Comparison of ENCODE assay signal across 26 cellular contexts in the genomic region with DNA sequence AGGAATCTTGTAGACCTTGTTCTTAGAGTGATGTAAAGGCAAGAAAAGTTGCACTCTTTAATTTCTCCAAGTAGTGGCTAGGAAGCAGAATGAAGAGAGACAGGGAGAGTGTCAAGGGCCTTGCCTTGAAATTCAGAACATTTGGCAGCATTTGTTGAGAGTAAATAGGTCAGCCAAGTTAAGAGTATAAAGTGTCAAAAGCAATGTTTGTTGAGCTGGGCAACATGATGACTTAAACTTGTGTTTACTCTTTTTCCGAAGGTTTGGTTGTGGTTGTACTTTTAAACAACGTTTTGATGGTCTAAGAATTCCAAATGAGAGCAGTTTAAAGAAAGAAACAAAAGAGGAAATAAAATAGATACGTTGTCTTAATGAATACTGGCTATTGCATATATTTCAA.
DNase-seq lines count a peak whose midpoint lies in the region; ATAC-seq, FAIRE-seq and TF ChIP-seq lines count a peak whose summit lies in the region.
"Had no signal": no experiment of that assay in that cellular context is flagged by ENCODE, and none has a peak within 500 bp of the region (broad histone marks: within the 10 kb centered on the region; RNA-seq: fewer than 3 reads in every experiment).

No MANE protein-coding gene starts in this region.

- H3K9me3 Mint-ChIP-seq in Calu3 (ENCODE audit: low read depth, unreplicated experiment), result no peaks in the 10 kb centered on the region
- no peaks in the 10 kb centered on the region for H3K9me3 Mint-ChIP-seq in astrocyte (ENCODE audit: unreplicated experiment)
- no peaks in the 10 kb centered on the region for H3K9me3 Mint-ChIP-seq in nephron progenitor cell
- H3K9me3 Mint-ChIP-seq in activated CD8-positive, alpha-beta T cell treated with anti-CD3 and anti-CD28 coated beads for 36 hours, result no peaks in the 10 kb centered on the region
- H3K9me3 Mint-ChIP-seq: CD4-positive, alpha-beta T cell had no signal

- ATAC-seq in left lobe of liver, result peak; percentile 85
- no peak for ATAC-seq in SK-N-SH treated with all-trans-retinoic acid at 6 μM for 48 hours
- ATAC-seq in activated CD8-positive, alpha-beta T cell treated with anti-CD3 and anti-CD28 coated beads for 36 hours, result no peak
- ATAC-seq: A549, HCT116, PC-3 had no signal

- H3K4me1 Mint-ChIP-seq in Calu3 (ENCODE audit: low read depth, unreplicated experiment) (peaks cover 20% of the 10 kb centered on the region), astrocyte (ENCODE audit: low read depth, unreplicated experiment) (peaks cover under 1% of the 10 kb centered on the region), nephron progenitor cell (peaks cover 82% of the 10 kb centered on the region)
- no peaks in the 10 kb centered on the region for H3K4me1 Mint-ChIP-seq in activated CD8-positive, alpha-beta T cell treated with anti-CD3 and anti-CD28 coated beads for 36 hours (ENCODE audit: low read depth)
- H3K4me1 Mint-ChIP-seq: IgD-negative memory B cell had no signal

- H3K4me3 Mint-ChIP-seq in Calu3 (ENCODE audit: low read depth, unreplicated experiment), result peak overlapping the region; percentile 48
- no peak overlapping the region for H3K4me3 Mint-ChIP-seq in astrocyte (ENCODE audit: unreplicated experiment)
- peak overlapping the region; percentile 15 for H3K4me3 Mint-ChIP-seq in nephron progenitor cell
- H3K4me3 Mint-ChIP-seq in activated CD8-positive, alpha-beta T cell treated with anti-CD3 and anti-CD28 coated beads for 36 hours, result no peak overlapping the region
- H3K4me3 Mint-ChIP-seq: CD4-positive, alpha-beta T cell; IgD-negative memory B cell had no signal

- H3K4me3 ChIP-seq in astrocyte (ENCODE audit: insufficient read depth, low read depth, low read length), result no peak overlapping the region
- H3K4me3 ChIP-seq: A549; BLaER1 treated with 17β-estradiol and CSF1 and Interleukin-3, amounts not matched to agents 10 nM and 100 nM had no signal

- POLR2A ChIA-PET in activated CD8-positive, alpha-beta T cell treated with anti-CD3 and anti-CD28 coated beads for 36 hours (lab: Charles Lee), result no interaction called here

- no peaks in the 10 kb centered on the region for H3K4me1 ChIP-seq in astrocyte (ENCODE audit: insufficient read depth, low read length)
- H3K4me1 ChIP-seq: A549 had no signal

- intact Hi-C loops in Calu3 (cut with micrococcal nuclease; ENCODE audit: unreplicated experiment), result no loop called here
- intact Hi-C loops in activated CD8-positive, alpha-beta T cell treated with anti-CD3 and anti-CD28 coated beads for 36 hours (cut with micrococcal nuclease), result no loop called here

- no peak overlapping the region for H3K4me2 ChIP-seq in astrocyte (ENCODE audit: low read length)
- H3K4me2 ChIP-seq: A549; BLaER1 treated with 17β-estradiol and CSF1 and Interleukin-3, amounts not matched to agents 10 nM and 100 nM; KMS-11; SK-N-SH had no signal

- no peak overlapping the region for H2AFZ ChIP-seq in astrocyte (ENCODE audit: low read depth, low read length)

- H3K36me3 ChIP-seq in astrocyte (ENCODE audit: insufficient read depth, low read length), result peaks cover 2% of the 10 kb centered on the region

- H4K20me1 ChIP-seq in astrocyte (ENCODE audit: insufficient read depth, low read length), result no peaks in the 10 kb centered on the region
- H4K20me1 ChIP-seq: BLaER1 treated with 17β-estradiol and CSF1 and Interleukin-3, amounts not matched to agents 10 nM and 100 nM had no signal

- H3K79me2 ChIP-seq in astrocyte (ENCODE audit: insufficient read depth, low read length), result no peaks in the 10 kb centered on the region

- H3K27me3 Mint-ChIP-seq in Calu3 (ENCODE audit: unreplicated experiment) (no peaks in the 10 kb centered on the region), astrocyte (ENCODE audit: low read depth, unreplicated experiment) (no peaks in the 10 kb centered on the region), nephron progenitor cell (ENCODE audit: low read depth, poor library complexity) (peaks cover 12% of the 10 kb centered on the region)
- peaks cover 10% of the 10 kb centered on the region for H3K27me3 Mint-ChIP-seq in activated CD8-positive, alpha-beta T cell treated with anti-CD3 and anti-CD28 coated beads for 36 hours
- H3K27me3 Mint-ChIP-seq: CD4-positive, alpha-beta T cell; IgD-negative memory B cell had no signal

- CTCF ChIA-PET in Calu3 (lab: Charles Lee), result no interaction called here
- CTCF ChIA-PET in activated CD8-positive, alpha-beta T cell treated with anti-CD3 and anti-CD28 coated beads for 36 hours (lab: Charles Lee), result no interaction called here

- no peak overlapping the region for H3K27ac ChIP-seq in astrocyte (ENCODE audit: low read depth, low read length)
- H3K27ac ChIP-seq: A549, KMS-11 had no signal

- peak overlapping the region; percentile 93 for H3K27ac Mint-ChIP-seq in Calu3 (ENCODE audit: unreplicated experiment)
- no peak overlapping the region for H3K27ac Mint-ChIP-seq in astrocyte (ENCODE audit: unreplicated experiment)
- peak overlapping the region; percentile 91 for H3K27ac Mint-ChIP-seq in nephron progenitor cell
- H3K27ac Mint-ChIP-seq in activated CD8-positive, alpha-beta T cell treated with anti-CD3 and anti-CD28 coated beads for 36 hours, result no peak overlapping the region
- H3K27ac Mint-ChIP-seq: CD4-positive, alpha-beta T cell; IgD-negative memory B cell had no signal

- H3K27me3 ChIP-seq in astrocyte (ENCODE audit: insufficient read depth, low read length), result no peaks in the 10 kb centered on the region
- H3K27me3 ChIP-seq: BLaER1 treated with 17β-estradiol and CSF1 and Interleukin-3, amounts not matched to agents 10 nM and 100 nM had no signal

- no TSS peak for BruUV-seq in Calu3 (replicated peaks; lab: Mats Ljungman, UMichigan)

- H3K9me3 ChIP-seq in astrocyte (ENCODE audit: insufficient read depth, low read depth, low read length), result no peaks in the 10 kb centered on the region
- H3K9me3 ChIP-seq: A549, SK-N-SH had no signal

- no peak overlapping the region for H3K9ac ChIP-seq in astrocyte (ENCODE audit: low read length)
- H3K9ac ChIP-seq: BLaER1 treated with 17β-estradiol and CSF1 and Interleukin-3, amounts not matched to agents 10 nM and 100 nM; KMS-11; SK-N-SH had no signal

- peaks cover 11% of the 10 kb centered on the region for H3K36me3 Mint-ChIP-seq in Calu3 (ENCODE audit: insufficient read depth, unreplicated experiment)
- H3K36me3 Mint-ChIP-seq in astrocyte (ENCODE audit: low read depth, unreplicated experiment), result peaks cover 2% of the 10 kb centered on the region
- H3K36me3 Mint-ChIP-seq in nephron progenitor cell (ENCODE audit: low read depth), result peaks cover 18% of the 10 kb centered on the region
- H3K36me3 Mint-ChIP-seq in activated CD8-positive, alpha-beta T cell treated with anti-CD3 and anti-CD28 coated beads for 36 hours (ENCODE audit: low read depth), result no peaks in the 10 kb centered on the region
- H3K36me3 Mint-ChIP-seq: IgD-negative memory B cell had no signal

- DNase-seq in Calu3 (no peak), astrocyte (ENCODE audit: low read depth) (no peak), left lobe of liver (ENCODE audit: low spot score) (no peak), nephron progenitor cell (no peak), NCI-H2107 treated with DMSO at 0.1 percent for 48 hours (lab: John Stamatoyannopoulos, UW; ENCODE audit: unreplicated experiment) (no peak)
- no peak for DNase-seq in activated CD8-positive, alpha-beta T cell treated with anti-CD3 and anti-CD28 coated beads for 36 hours
- DNase-seq: AML-193; CD4-positive, alpha-beta T cell; DMS79 treated with DMSO at 0.1 percent for 48 hours; GF-D8; MM.1S; NCI-H1048; NCI-H1417; NCI-H1694; NCI-H2029 treated with DMSO at 0.1 percent for 48 hours; NCI-H345; NCI-H510A treated with DMSO at 0.1 percent for 48 hours; PC-3; SK-N-SH had no signal

- TF ChIP-seq CTCF in Calu3 (IDR thresholded peaks at IDR 0.05; ENCODE audit: unreplicated experiment), result no peak
- no peak for TF ChIP-seq CTCF in astrocyte (IDR thresholded peaks at IDR 0.05; ENCODE audit: insufficient read depth, low read depth, low read length)
- TF ChIP-seq CTCF in nephron progenitor cell (IDR thresholded peaks at IDR 0.05), result no peak
- TF ChIP-seq CTCF in activated CD8-positive, alpha-beta T cell treated with anti-CD3 and anti-CD28 coated beads for 36 hours (IDR thresholded peaks at IDR 0.05), result no peak

- FAIRE-seq in astrocyte (lab: Jason Lieb, UNC), result peak; percentile 9
- FAIRE-seq: A549, GM12891 had no signal

TF ChIP-seq in SK-N-SH treated with all-trans-retinoic acid at 6 μM for 48 hours, 23 proteins besides CTCF, POLR2A, EP300 and RAD21:
- TF ChIP-seq ZFP3 (CRISPR knock-in tag; IDR thresholded peaks at IDR 0.05) (no peak), ESRRG (CRISPR knock-in tag; IDR thresholded peaks at IDR 0.05) (no peak)

Comparison
In these comparisons a context has a peak if more than half of its experiments do, and no peak if none do; other contexts are left out.
1. H3K27ac Mint-ChIP-seq: peak in Calu3 (single experiment) and nephron progenitor cell (single experiment); none in astrocyte (single experiment) and activated CD8-positive, alpha-beta T cell treated with anti-CD3 and anti-CD28 coated beads for 36 hours (single experiment).
2. H3K4me3 Mint-ChIP-seq: peak in Calu3 (single experiment) and nephron progenitor cell (single experiment); none in astrocyte (single experiment) and activated CD8-positive, alpha-beta T cell treated with anti-CD3 and anti-CD28 coated beads for 36 hours (single experiment).